17 cellular contexts compared by ENCODE assay signal in the genomic region with DNA sequence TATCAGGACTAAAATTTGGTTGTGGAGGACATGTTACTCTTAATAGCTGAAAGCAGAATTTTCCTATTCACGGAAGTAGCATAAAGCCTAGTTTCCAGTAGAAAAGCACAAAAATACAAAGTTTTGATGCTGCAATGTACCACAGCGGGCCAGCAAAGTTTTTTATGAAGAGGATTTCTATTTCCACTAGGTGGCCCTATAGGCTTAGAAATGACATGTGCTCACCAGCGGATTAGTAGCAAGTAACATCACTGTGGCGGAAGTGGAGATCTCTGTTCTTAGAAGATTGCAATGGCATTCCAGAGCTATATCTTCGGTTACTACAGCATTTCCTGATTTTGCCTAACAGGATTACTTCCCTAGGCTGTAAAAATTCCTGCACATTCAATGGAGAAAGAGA.
DNase-seq lines count a peak whose midpoint lies in the region; ATAC-seq and TF ChIP-seq lines count a peak whose summit lies in the region.
"Had no signal": no experiment of that assay in that cellular context is flagged by ENCODE, and none has a peak within 500 bp of the region (broad histone marks: within the 10 kb centered on the region; RNA-seq: fewer than 3 reads in every experiment).

No MANE protein-coding gene starts in this region.

- no peaks in the 10 kb centered on the region for H3K27me3 ChIP-seq in PC-3 (ENCODE audit: low read length)
- no peaks in the 10 kb centered on the region for H3K27me3 ChIP-seq in sigmoid colon
- H3K27me3 ChIP-seq: gastrocnemius medialis, pancreas, stomach had no signal

- no peak overlapping the region for H3K4me2 ChIP-seq in PC-3 (ENCODE audit: low read length)

- TF ChIP-seq CTCF in PC-3 (conservative IDR thresholded peaks at IDR 0.05; ENCODE audit: low read depth, low read length) = peak; percentile 58
- TF ChIP-seq CTCF in epithelial cell of esophagus (IDR thresholded peaks at IDR 0.05; ENCODE audit: insufficient read depth, low read depth, low read length, missing control alignments) = no peak
- TF ChIP-seq CTCF in sigmoid colon (IDR thresholded peaks at IDR 0.05) = no peak

- WGBS in sigmoid colon, 2 donors = 92% methylated on average over 5 of the region's 5 CpGs

- no peaks in the 10 kb centered on the region for H3K36me3 ChIP-seq in PC-3 (ENCODE audit: low read depth, low read length)
- H3K36me3 ChIP-seq in sigmoid colon = no peaks in the 10 kb centered on the region
- H3K36me3 ChIP-seq: gastrocnemius medialis, left ventricle myocardium inferior, pancreas, stomach had no signal

- H3K27me3 Mint-ChIP-seq in activated CD4-positive, alpha-beta T cell treated with anti-CD3 and anti-CD28 coated beads, Interleukin-2, amount 10 ng/mL, durations not matched to agents 24 days and 14 days = no peaks in the 10 kb centered on the region

- H2AFZ ChIP-seq in PC-3 (ENCODE audit: low read length) = no peak overlapping the region

- H3K9me3 ChIP-seq in PC-3 (ENCODE audit: low read length) (no peaks in the 10 kb centered on the region), sigmoid colon (peaks cover 0 to 29% (median 2%) of the 10 kb centered on the region in 4 donors)
- H3K9me3 ChIP-seq: gastrocnemius medialis, pancreas had no signal

- ATAC-seq in PC-3 = no peak
- ATAC-seq: gastrocnemius medialis, pancreas, Right ventricle myocardium inferior had no signal

- H3F3A ChIP-seq in PC-3 (ENCODE audit: low read length, unreplicated experiment) = no peaks in the 10 kb centered on the region

- no peak for TF ChIP-seq POLR2A in sigmoid colon (IDR thresholded peaks at IDR 0.05)

- H3K4me1 ChIP-seq in PC-3 (ENCODE audit: insufficient read depth, low read length) (peaks cover 4% of the 10 kb centered on the region), sigmoid colon (no peaks in the 10 kb centered on the region)
- H3K4me1 ChIP-seq: gastrocnemius medialis, left ventricle myocardium inferior, pancreas, stomach had no signal

- H3K27ac ChIP-seq in PC-3 (ENCODE audit: low read length) (no peak overlapping the region), sigmoid colon (no peak overlapping the region)
- H3K27ac ChIP-seq: gastrocnemius medialis, left ventricle myocardium inferior, pancreas, stomach had no signal

- no peak overlapping the region for H3K4me3 Mint-ChIP-seq in activated CD4-positive, alpha-beta T cell treated with anti-CD3 and anti-CD28 coated beads, Interleukin-2, amount 10 ng/mL, durations not matched to agents 24 days and 14 days

- H3K79me2 ChIP-seq in PC-3 (ENCODE audit: low read length) = no peaks in the 10 kb centered on the region

- no peaks in the 10 kb centered on the region for H4K20me1 ChIP-seq in PC-3 (ENCODE audit: low read length)

- CTCF ChIA-PET in PC-3 (lab: Charles Lee) = interaction anchor here (0.5 kb wide), 1 partner anchor 118 kb away, joined by 3 read pairs; no protein-coding TSS in a partner anchor

- peaks cover 17% of the 10 kb centered on the region for H3K9me3 Mint-ChIP-seq in activated CD4-positive, alpha-beta T cell treated with anti-CD3 and anti-CD28 coated beads, Interleukin-2, amount 10 ng/mL, durations not matched to agents 24 days and 14 days

- no peak overlapping the region for H3K27ac Mint-ChIP-seq in activated CD4-positive, alpha-beta T cell treated with anti-CD3 and anti-CD28 coated beads, Interleukin-2, amount 10 ng/mL, durations not matched to agents 24 days and 14 days

- no peak overlapping the region for H3K4me3 ChIP-seq in PC-3 (ENCODE audit: low read length)
- H3K4me3 ChIP-seq in epithelial cell of esophagus (ENCODE audit: low read length) = no peak overlapping the region
- H3K4me3 ChIP-seq in sigmoid colon = no peak overlapping the region
- H3K4me3 ChIP-seq: gastrocnemius medialis, left ventricle myocardium inferior, pancreas, stomach had no signal

- BruUV-seq in PC-3 (replicated peaks; lab: Mats Ljungman, UMichigan) = no TSS peak

- no peak overlapping the region for H3K9ac ChIP-seq in PC-3 (ENCODE audit: low read length)

- intact Hi-C loops in PC-3 (cut with micrococcal nuclease) (no loop called here), sigmoid colon (cut with DNase I) (no loop called here)
- intact Hi-C loops in activated CD4-positive, alpha-beta T cell treated with anti-CD3 and anti-CD28 coated beads, Interleukin-2, amount 10 ng/mL, durations not matched to agents 24 days and 14 days (cut with micrococcal nuclease) = no loop called here

- no peaks in the 10 kb centered on the region for H3K9me2 ChIP-seq in PC-3 (replicated peaks; ENCODE audit: low read length)

- DNase-seq in COLO829 (ENCODE audit: low spot score) (peak; percentile 25), HuH-7 (ENCODE audit: low spot score) (peak; percentile 22), PC-3 (peak; percentile 56), epithelial cell of esophagus (ENCODE audit: low read depth) (peak; percentile 39), EL (no peak), GOT3 (lab: John Stamatoyannopoulos, UW) (no peak), sigmoid colon (no peak)
- no peak for DNase-seq in activated CD4-positive, alpha-beta T cell treated with anti-CD3 and anti-CD28 coated beads, Interleukin-2, amount 10 ng/mL, durations not matched to agents 24 days and 14 days
- DNase-seq: activated CD4-positive, alpha-beta T cell treated with anti-CD3 and anti-CD28 coated beads, Interleukin-2, amount 50 U/mL, for 48 hours; activated gamma-delta T cell treated with Interleukin-2 at 50 U/mL for 16 hours; gastrocnemius medialis; left ventricle myocardium inferior; NCI-H1694 treated with DMSO at 0.1 percent for 48 hours; pancreas; stimulated activated CD4-positive, alpha-beta T cell treated with anti-CD3 and anti-CD28 coated beads, Interleukin-4, amount 100 ng/mL, for 1 hour; stomach had no signal

- TF ChIP-seq EP300 in sigmoid colon (IDR thresholded peaks at IDR 0.05) = no peak

- POLR2A ChIA-PET in PC-3 (lab: Charles Lee; ENCODE audit: unreplicated experiment) = no interaction called here

- H3K36me3 Mint-ChIP-seq in activated CD4-positive, alpha-beta T cell treated with anti-CD3 and anti-CD28 coated beads, Interleukin-2, amount 10 ng/mL, durations not matched to agents 24 days and 14 days (ENCODE audit: low read depth) = no peaks in the 10 kb centered on the region

- H3K4me1 Mint-ChIP-seq in activated CD4-positive, alpha-beta T cell treated with anti-CD3 and anti-CD28 coated beads, Interleukin-2, amount 10 ng/mL, durations not matched to agents 24 days and 14 days = no peaks in the 10 kb centered on the region

Comparison
In these comparisons a context has a peak if more than half of its experiments do, and no peak if none do; other contexts are left out.
1. DNase-seq: peak in COLO829 (single experiment), HuH-7 (single experiment), PC-3 (single experiment) and epithelial cell of esophagus (single experiment); none in EL (single experiment), activated CD4-positive, alpha-beta T cell treated with anti-CD3 and anti-CD28 coated beads, Interleukin-2, amount 10 ng/mL, durations not matched to agents 24 days and 14 days (single experiment), GOT3 (single experiment) and sigmoid colon (single experiment).